Comparison of ENCODE assay signal across 10 cellular contexts in genomic region chr19:16543734-16544133, GRCh38. TPM values are rescaled to one million over a fixed set of nuclear protein-coding genes. Genes with fewer than 3 reads are reported as not detected.
DNase-seq lines count a peak whose midpoint lies in the region; ATAC-seq and TF ChIP-seq lines count a peak whose summit lies in the region.
"Not testable (repeated sequence)": the region's sequence is repeated elsewhere in the genome, so short reads cannot be mapped to it uniquely, and the experiment has no call there.
"Had no signal": no experiment of that assay in that cellular context is flagged by ENCODE, and none has a peak within 500 bp of the region (broad histone marks: within the 10 kb centered on the region; RNA-seq: fewer than 3 reads in every experiment).

No MANE protein-coding gene starts in this region.

- H4K20me1 ChIP-seq in OCI-LY7 (ENCODE audit: insufficient read depth, low read length): peaks cover 12% of the 10 kb centered on the region; the same call in 1 of the 2 replicates

- H3K9me3 Mint-ChIP-seq in CD4-positive, alpha-beta T cell; HFFc6; activated CD4-positive, alpha-beta memory T cell treated with anti-CD3 and anti-CD28 coated beads for 36 hours; natural killer cell; stimulated activated naive CD8-positive, alpha-beta T cell treated with anti-CD3 and anti-CD28 coated beads, Interleukin-15, Interleukin-2, amounts not matched to agents 100 ng/mL and 50 ng/mL, for 24 hours: not testable (repeated sequence)

- peak overlapping the region; percentile 84 for H3K27ac Mint-ChIP-seq in CD4-positive, alpha-beta T cell
- H3K27ac Mint-ChIP-seq in HFFc6: not testable (repeated sequence)
- H3K27ac Mint-ChIP-seq in activated CD4-positive, alpha-beta memory T cell treated with anti-CD3 and anti-CD28 coated beads for 36 hours: peak overlapping the region; percentile 81
- peak overlapping the region in 1 of 2 donors; percentile 86 for H3K27ac Mint-ChIP-seq in natural killer cell
- H3K27ac Mint-ChIP-seq in stimulated activated naive CD8-positive, alpha-beta T cell treated with anti-CD3 and anti-CD28 coated beads, Interleukin-15, Interleukin-2, amounts not matched to agents 100 ng/mL and 50 ng/mL, for 24 hours: peak overlapping the region; percentile 94

- H3K4me3 ChIP-seq in OCI-LY7 (ENCODE audit: low read depth, low read length, poor library complexity, severe bottlenecking) (peak overlapping the region; percentile 96), adipocyte (ENCODE audit: low read length) (peak overlapping the region; percentile 100), cardiac muscle cell (peak overlapping the region; percentile 80)

- peaks cover 38% of the 10 kb centered on the region for H3K4me1 Mint-ChIP-seq in CD4-positive, alpha-beta T cell (ENCODE audit: low read depth)
- H3K4me1 Mint-ChIP-seq in HFFc6 (ENCODE audit: low read depth) (peaks cover 27% of the 10 kb centered on the region), natural killer cell (peaks cover 33 to 40% of the 10 kb centered on the region in 2 donors)
- H3K4me1 Mint-ChIP-seq in activated CD4-positive, alpha-beta memory T cell treated with anti-CD3 and anti-CD28 coated beads for 36 hours (ENCODE audit: low read depth): peaks cover 48% of the 10 kb centered on the region
- peaks cover 45% of the 10 kb centered on the region for H3K4me1 Mint-ChIP-seq in stimulated activated naive CD8-positive, alpha-beta T cell treated with anti-CD3 and anti-CD28 coated beads, Interleukin-15, Interleukin-2, amounts not matched to agents 100 ng/mL and 50 ng/mL, for 24 hours (ENCODE audit: low read depth)

- not testable (repeated sequence) for H3K27ac ChIP-seq in CD4-positive, alpha-beta T cell (ENCODE audit: low read depth, low read length)
- H3K27ac ChIP-seq in OCI-LY7 (ENCODE audit: low read depth, low read length, poor library complexity, severe bottlenecking) (peak overlapping the region; percentile 71), cardiac muscle cell (peak overlapping the region; percentile 89)

- H3K79me2 ChIP-seq in OCI-LY7 (ENCODE audit: insufficient read depth, low read depth, low read length): peaks cover 66% of the 10 kb centered on the region

- not testable (repeated sequence) for DNase-seq in CD4-positive, alpha-beta T cell; HFFc6; OCI-LY7 (ENCODE audit: low spot score); activated CD4-positive, alpha-beta memory T cell treated with anti-CD3 and anti-CD28 coated beads for 36 hours; adipocyte (ENCODE audit: low read depth); cardiac muscle cell (ENCODE audit: low read depth in 1 of 2, low spot score in 1 of 2); natural killer cell

- POLR2A ChIA-PET in CD4-positive, alpha-beta T cell (lab: Charles Lee): interaction anchor here (1.5 to 1.6 kb wide), 2 partner anchors 23 to 44 kb away, joined by 6 to 12 read pairs; no protein-coding TSS in a partner anchor
- POLR2A ChIA-PET in OCI-LY7 (lab: Charles Lee): interaction anchor here (0.6 to 2.1 kb wide), 6 partner anchors 43 to 581 kb away, joined by 3 to 7 read pairs (median 4); no protein-coding TSS in a partner anchor
- POLR2A ChIA-PET in activated CD4-positive, alpha-beta memory T cell treated with anti-CD3 and anti-CD28 coated beads for 36 hours (lab: Charles Lee): interaction anchor here (0.7 to 1.9 kb wide), 5 partner anchors 23 to 120 kb away, joined by 3 to 8 read pairs (median 5); partner anchors contain the start of genes MED26, SMIM7 and TMEM38A

- peaks cover 28% of the 10 kb centered on the region for H3K36me3 ChIP-seq in OCI-LY7 (ENCODE audit: insufficient read depth, low read length)
- not testable (repeated sequence) for H3K36me3 ChIP-seq in adipocyte (ENCODE audit: control insufficient read depth, insufficient read depth, low read length, severe bottlenecking); cardiac muscle cell

- intact Hi-C loops in CD4-positive, alpha-beta T cell (cut with DNase I, micrococcal nuclease): loop anchor here in 1 of 2 experiments (2.0 kb wide), 1 partner anchor 117 kb away; the partner anchor contains the start of genes SMIM7 and TMEM38A
- intact Hi-C loops in OCI-LY7 (cut with micrococcal nuclease; ENCODE audit: unreplicated experiment): loop anchor here (1.0 to 5.0 kb wide), 3 partner anchors 29 to 85 kb away; partner anchors contain the start of genes MED26 and SLC35E1
- intact Hi-C loops in activated CD4-positive, alpha-beta memory T cell treated with anti-CD3 and anti-CD28 coated beads for 36 hours (cut with micrococcal nuclease): loop anchor here (2.0 to 5.0 kb wide), 2 partner anchors 29 to 96 kb away; partner anchors contain the start of gene SLC35E1
- intact Hi-C loops in natural killer cell (cut with micrococcal nuclease): loop anchor here (2.0 kb wide), 1 partner anchor 29 kb away; the partner anchor contains the start of gene SLC35E1

- H3K4me1 ChIP-seq in OCI-LY7 (ENCODE audit: insufficient read depth, low read length, poor library complexity, severe bottlenecking) (peaks cover 33% of the 10 kb centered on the region), adipocyte (ENCODE audit: control insufficient read depth, insufficient read depth, low read length) (peaks cover 27% of the 10 kb centered on the region)
- H3K4me1 ChIP-seq in cardiac muscle cell (ENCODE audit: low read depth): not testable (repeated sequence)

- not testable (repeated sequence) for ATAC-seq in CD4-positive, alpha-beta T cell (ENCODE audit: poor library complexity); natural killer cell

- not testable (repeated sequence) for BruUV-seq in OCI-LY7 (replicated peaks; lab: Mats Ljungman, UMichigan)

- CTCF ChIA-PET in CD4-positive, alpha-beta T cell (lab: Charles Lee); OCI-LY7 (lab: Charles Lee; ENCODE audit: unreplicated experiment): not testable (repeated sequence)
- CTCF ChIA-PET in activated CD4-positive, alpha-beta memory T cell treated with anti-CD3 and anti-CD28 coated beads for 36 hours (lab: Charles Lee): interaction anchor here (1.0 kb wide), 1 partner anchor 41 kb away, joined by 3 read pairs; no protein-coding TSS in a partner anchor

- H2AFZ ChIP-seq in OCI-LY7 (ENCODE audit: low read length): not testable (repeated sequence)

- peaks cover 28% of the 10 kb centered on the region for H3K36me3 Mint-ChIP-seq in CD4-positive, alpha-beta T cell (ENCODE audit: low read depth)
- H3K36me3 Mint-ChIP-seq in HFFc6 (ENCODE audit: low read depth): peaks cover 18% of the 10 kb centered on the region
- peaks cover 23% of the 10 kb centered on the region for H3K36me3 Mint-ChIP-seq in activated CD4-positive, alpha-beta memory T cell treated with anti-CD3 and anti-CD28 coated beads for 36 hours
- not testable (repeated sequence) for H3K36me3 Mint-ChIP-seq in natural killer cell
- H3K36me3 Mint-ChIP-seq in stimulated activated naive CD8-positive, alpha-beta T cell treated with anti-CD3 and anti-CD28 coated beads, Interleukin-15, Interleukin-2, amounts not matched to agents 100 ng/mL and 50 ng/mL, for 24 hours (ENCODE audit: low read depth): peaks cover 36% of the 10 kb centered on the region

- not testable (repeated sequence) for H3K9me3 ChIP-seq in CD4-positive, alpha-beta T cell (ENCODE audit: control insufficient read depth, low read length); OCI-LY7 (ENCODE audit: low read length); adipocyte (ENCODE audit: control insufficient read depth, low read length); cardiac muscle cell (ENCODE audit: low read depth)

- H3K27me3 ChIP-seq in CD4-positive, alpha-beta T cell (ENCODE audit: control insufficient read depth, insufficient read depth, low read length); adipocyte (replicated peaks; ENCODE audit: control insufficient read depth, insufficient read depth, low read length); cardiac muscle cell: not testable (repeated sequence)

- not testable (repeated sequence) for TF ChIP-seq CTCF in CD4-positive, alpha-beta T cell (IDR thresholded peaks at IDR 0.05); HFFc6 (IDR thresholded peaks at IDR 0.05); OCI-LY7 (conservative IDR thresholded peaks at IDR 0.05; ENCODE audit: low read length); cardiac muscle cell (IDR thresholded peaks at IDR 0.05; ENCODE audit: low read depth, low read length); natural killer cell (IDR thresholded peaks at IDR 0.05)

- H3K9me2 ChIP-seq in OCI-LY7 (ENCODE audit: insufficient read depth, low read length): not testable (repeated sequence)

- H3K4me2 ChIP-seq in OCI-LY7 (ENCODE audit: low read length): peak overlapping the region; percentile 95

- peak overlapping the region; percentile 99 for H3K9ac ChIP-seq in adipocyte (ENCODE audit: low read length)

- not testable (repeated sequence) for H3K27me3 Mint-ChIP-seq in CD4-positive, alpha-beta T cell; HFFc6 (ENCODE audit: insufficient read depth); activated CD4-positive, alpha-beta memory T cell treated with anti-CD3 and anti-CD28 coated beads for 36 hours; natural killer cell (ENCODE audit: low read depth in 2 of 2); stimulated activated naive CD8-positive, alpha-beta T cell treated with anti-CD3 and anti-CD28 coated beads, Interleukin-15, Interleukin-2, amounts not matched to agents 100 ng/mL and 50 ng/mL, for 24 hours

- H3K4me3 Mint-ChIP-seq in CD4-positive, alpha-beta T cell: peak overlapping the region; percentile 97
- H3K4me3 Mint-ChIP-seq in HFFc6 (peak overlapping the region; percentile 98), natural killer cell (peak overlapping the region; percentile 94)
- H3K4me3 Mint-ChIP-seq in activated CD4-positive, alpha-beta memory T cell treated with anti-CD3 and anti-CD28 coated beads for 36 hours: peak overlapping the region; percentile 84
- peak overlapping the region; percentile 97 for H3K4me3 Mint-ChIP-seq in stimulated activated naive CD8-positive, alpha-beta T cell treated with anti-CD3 and anti-CD28 coated beads, Interleukin-15, Interleukin-2, amounts not matched to agents 100 ng/mL and 50 ng/mL, for 24 hours

RNA-seq across cellular contexts. Expression of gene CHERP, which starts 1.5 kb away (rescaled TPM):
- 10 to 100 TPM; 47.1 to 48.2 TPM for total RNA-seq in CD4-positive, alpha-beta T cell
- total RNA-seq in HFFc6 (2021; fragmentation: NEBNext Ultra II Directional; extraction: Animal tissue kit (Norgen Biotek cat#: 25700)): 10 to 100 TPM; 30.4 to 38.5 (median 34.6) TPM
- total RNA-seq in OCI-LY7 (2014; rRNA removed; shearing (Covaris generic)): 14.6 and 15.6 TPM in 2 replicates
- 87.1 and 87.2 TPM in 2 replicates for total RNA-seq in OCI-LY7 (2022)
- total RNA-seq in activated CD4-positive, alpha-beta memory T cell treated with anti-CD3 and anti-CD28 coated beads for 36 hours: 10 to 100 TPM; 50.8 TPM
- total RNA-seq in cardiac muscle cell: 11.7 and 27.2 TPM in 2 replicates
- 60.0 and 76.3 TPM in 2 replicates for polyA plus RNA-seq in cardiac muscle cell
- total RNA-seq in natural killer cell: 10 to 100 TPM; 46.5 to 70.8 (median 68.2) TPM

RNA-seq across cellular contexts. Expression of gene SLC35E1, which starts 28.5 kb away (rescaled TPM):
- 10 to 100 TPM; 72.3 to 76.3 TPM for total RNA-seq in CD4-positive, alpha-beta T cell
- 10 to 100 TPM; 44.2 to 67.1 (median 55.4) TPM for total RNA-seq in HFFc6 (2021; fragmentation: NEBNext Ultra II Directional; extraction: Animal tissue kit (Norgen Biotek cat#: 25700))
- 17.3 and 21.1 TPM in 2 replicates for total RNA-seq in OCI-LY7 (2014; rRNA removed; shearing (Covaris generic))
- total RNA-seq in OCI-LY7 (2022) (37.2 and 41.2 TPM in 2 replicates), cardiac muscle cell (22.5 and 25.3 TPM in 2 replicates), natural killer cell (10 to 100 TPM; 53.2 to 55.5 (median 54.2) TPM)
- total RNA-seq in activated CD4-positive, alpha-beta memory T cell treated with anti-CD3 and anti-CD28 coated beads for 36 hours: 10 to 100 TPM; 42.0 to 46.0 TPM
- 29.7 and 35.5 TPM in 2 replicates for polyA plus RNA-seq in cardiac muscle cell

RNA-seq across cellular contexts. Expression of gene C19orf44, which starts 47.5 kb away (rescaled TPM):
- 1 to 10 TPM in 1 of 2 experiments, under 1 TPM in 1; 0.78 to 1.0 TPM for total RNA-seq in CD4-positive, alpha-beta T cell
- 1 to 10 TPM; 2.9 to 4.7 (median 3.7) TPM for total RNA-seq in HFFc6 (2021; fragmentation: NEBNext Ultra II Directional; extraction: Animal tissue kit (Norgen Biotek cat#: 25700))
- total RNA-seq in OCI-LY7 (2014; rRNA removed; shearing (Covaris generic)): 5.2 and 6.8 TPM in 2 replicates
- total RNA-seq in OCI-LY7 (2022) (7.6 and 8.4 TPM in 2 replicates), cardiac muscle cell (5.8 and 9.2 TPM in 2 replicates), natural killer cell (1 to 10 TPM; 1.2 to 2.8 (median 1.4) TPM)
- total RNA-seq in activated CD4-positive, alpha-beta memory T cell treated with anti-CD3 and anti-CD28 coated beads for 36 hours: 1 to 10 TPM; 2.2 to 2.6 TPM
- 5.1 and 7.6 TPM in 2 replicates for polyA plus RNA-seq in cardiac muscle cell

RNA-seq across cellular contexts. Expression of gene CALR3, which starts 47.8 kb away (rescaled TPM):
- not detected for total RNA-seq in CD4-positive, alpha-beta T cell
- total RNA-seq in HFFc6 (2021; fragmentation: NEBNext Ultra II Directional; extraction: Animal tissue kit (Norgen Biotek cat#: 25700)): not detected
- total RNA-seq in OCI-LY7 (2014; rRNA removed; shearing (Covaris generic)): not detected in 2 replicates
- total RNA-seq in OCI-LY7 (2022) (not detected in 2 replicates), cardiac muscle cell (not detected in 2 replicates), natural killer cell (not detected)
- total RNA-seq in activated CD4-positive, alpha-beta memory T cell treated with anti-CD3 and anti-CD28 coated beads for 36 hours: not detected
- not detected in 2 replicates for polyA plus RNA-seq in cardiac muscle cell
- total RNA-seq: body of pancreas had no signal
- polyA plus RNA-seq: small intestine had no signal
